1 cellular context compared by ENCODE assay signal in the genomic region with DNA sequence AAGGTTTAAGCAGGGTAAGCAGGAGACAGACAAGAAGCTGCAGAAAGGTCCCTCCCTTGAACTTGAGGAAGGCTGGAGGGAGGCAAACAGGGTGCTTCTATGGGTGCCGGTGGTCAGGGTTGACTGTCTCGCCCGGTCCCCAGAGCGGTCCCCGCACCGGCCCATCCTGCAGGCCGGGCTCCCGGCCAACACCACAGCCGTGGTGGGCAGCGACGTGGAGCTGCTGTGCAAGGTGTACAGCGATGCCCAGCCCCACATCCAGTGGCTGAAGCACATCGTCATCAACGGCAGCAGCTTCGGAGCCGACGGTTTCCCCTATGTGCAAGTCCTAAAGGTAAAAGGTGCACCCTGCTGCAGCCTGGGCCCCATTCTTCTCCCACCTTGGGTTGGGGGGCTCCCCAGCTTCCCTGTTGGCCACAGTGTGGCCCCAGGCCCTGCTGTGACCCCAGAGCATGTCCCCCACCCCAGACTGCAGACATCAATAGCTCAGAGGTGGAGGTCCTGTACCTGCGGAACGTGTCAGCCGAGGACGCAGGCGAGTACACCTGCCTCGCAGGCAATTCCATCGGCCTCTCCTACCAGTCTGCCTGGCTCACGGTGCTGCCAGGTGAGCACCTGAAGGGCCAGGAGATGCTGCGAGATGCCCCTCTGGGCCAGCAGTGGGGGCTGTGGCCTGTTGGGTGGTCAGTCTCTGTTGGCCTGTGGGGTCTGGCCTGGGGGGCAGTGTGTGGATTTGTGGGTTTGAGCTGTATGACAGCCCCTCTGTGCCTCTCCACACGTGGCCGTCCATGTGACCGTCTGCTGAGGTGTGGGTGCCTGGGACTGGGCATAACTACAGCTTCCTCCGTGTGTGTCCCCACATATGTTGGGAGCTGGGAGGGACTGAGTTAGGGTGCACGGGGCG.
TF ChIP-seq lines count a peak whose summit lies in the region.

No MANE protein-coding gene starts in this region.

TF ChIP-seq in IMR-90, 13 proteins besides CTCF, POLR2A, EP300 and RAD21:
- no peak for TF ChIP-seq SMC3 (IDR thresholded peaks at IDR 0.05; ENCODE audit: low read depth, low read length)
- no peak for TF ChIP-seq MXI1 (IDR thresholded peaks at IDR 0.05; ENCODE audit: borderline replicate concordance, low read depth, low read length)
- no peak for TF ChIP-seq RFX5 (IDR thresholded peaks at IDR 0.05; ENCODE audit: low read depth, low read length)
- TF ChIP-seq RCOR1 (IDR thresholded peaks at IDR 0.05; ENCODE audit: insufficient replicate concordance, low read length): no peak
- no peak for TF ChIP-seq MAZ (IDR thresholded peaks at IDR 0.05; ENCODE audit: borderline replicate concordance, low read depth, low read length)
- no peak for TF ChIP-seq FOS (IDR thresholded peaks at IDR 0.05; ENCODE audit: low read depth, low read length)
- TF ChIP-seq BHLHE40 (IDR thresholded peaks at IDR 0.05; ENCODE audit: low read depth, low read length): no peak
- TF ChIP-seq, protein P1, sequence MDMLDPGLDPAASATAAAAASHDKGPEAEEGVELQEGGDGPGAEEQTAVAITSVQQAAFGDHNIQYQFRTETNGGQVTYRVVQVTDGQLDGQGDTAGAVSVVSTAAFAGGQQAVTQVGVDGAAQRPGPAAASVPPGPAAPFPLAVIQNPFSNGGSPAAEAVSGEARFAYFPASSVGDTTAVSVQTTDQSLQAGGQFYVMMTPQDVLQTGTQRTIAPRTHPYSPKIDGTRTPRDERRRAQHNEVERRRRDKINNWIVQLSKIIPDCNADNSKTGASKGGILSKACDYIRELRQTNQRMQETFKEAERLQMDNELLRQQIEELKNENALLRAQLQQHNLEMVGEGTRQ (IDR thresholded peaks at IDR 0.05; ENCODE audit: low read depth, low read length): no peak
- no peak for TF ChIP-seq CHD1 (IDR thresholded peaks at IDR 0.05; ENCODE audit: low read depth, low read length)
- no peak for TF ChIP-seq CEBPB (IDR thresholded peaks at IDR 0.05; ENCODE audit: low read depth, low read length)
- TF ChIP-seq NFE2L2 (IDR thresholded peaks at IDR 0.05; ENCODE audit: low read depth, low read length): no peak
- no peak for TF ChIP-seq MAFK (IDR thresholded peaks at IDR 0.05; ENCODE audit: low read depth, low read length)
- TF ChIP-seq, protein P2, sequence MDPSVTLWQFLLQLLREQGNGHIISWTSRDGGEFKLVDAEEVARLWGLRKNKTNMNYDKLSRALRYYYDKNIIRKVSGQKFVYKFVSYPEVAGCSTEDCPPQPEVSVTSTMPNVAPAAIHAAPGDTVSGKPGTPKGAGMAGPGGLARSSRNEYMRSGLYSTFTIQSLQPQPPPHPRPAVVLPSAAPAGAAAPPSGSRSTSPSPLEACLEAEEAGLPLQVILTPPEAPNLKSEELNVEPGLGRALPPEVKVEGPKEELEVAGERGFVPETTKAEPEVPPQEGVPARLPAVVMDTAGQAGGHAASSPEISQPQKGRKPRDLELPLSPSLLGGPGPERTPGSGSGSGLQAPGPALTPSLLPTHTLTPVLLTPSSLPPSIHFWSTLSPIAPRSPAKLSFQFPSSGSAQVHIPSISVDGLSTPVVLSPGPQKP (IDR thresholded peaks at IDR 0.05; ENCODE audit: borderline replicate concordance, low read depth, low read length): no peak
